In genomic region chr6:80411486-80411885, GRCh38 we compare ENCODE assay signal across 18 cellular contexts.
"Had no signal": no experiment of that assay in that cellular context is flagged by ENCODE, and none has a peak within 500 bp of the region (broad histone marks: within the 10 kb centered on the region; RNA-seq: fewer than 3 reads in every experiment).

No MANE protein-coding gene starts in this region.

- DNase-seq: colonic mucosa; cortex of kidney; dermis blood vessel endothelial cell; effector CD4-positive, alpha-beta T cell; effector CD8-positive, alpha-beta T cell; effector memory CD4-positive, alpha-beta T cell; effector memory CD8-positive, alpha-beta T cell; endodermal cell; erythroblast; esophagus squamous epithelium; foreskin fibroblast; foreskin keratinocyte; foreskin melanocyte; gastrocnemius medialis; glutamatergic neuron; head of caudate nucleus; heart left ventricle; heart right ventricle had no signal
